Comparison of ENCODE assay signal across 1 cellular context in the genomic region with DNA sequence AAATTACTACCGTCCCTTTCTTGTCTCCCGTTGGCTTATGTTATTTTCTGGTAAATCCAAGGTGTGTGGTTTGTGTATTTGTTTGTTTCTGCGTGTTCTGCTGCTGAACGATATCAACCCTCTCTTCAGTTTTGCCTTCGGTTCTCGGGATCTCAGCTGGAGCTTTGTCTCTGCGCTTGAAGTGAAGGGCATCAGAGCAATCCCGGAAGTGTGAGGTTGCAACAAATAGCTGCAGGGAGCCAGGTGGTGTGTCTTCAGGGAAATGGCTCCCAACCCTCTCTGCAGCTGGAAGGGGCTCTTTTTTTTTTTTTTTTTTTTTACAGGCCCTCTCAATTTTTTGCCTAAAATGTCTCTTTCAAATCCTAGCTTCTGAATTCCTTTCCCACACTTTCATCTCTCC.
TF ChIP-seq lines count a peak whose summit lies in the region.

No MANE protein-coding gene starts in this region.

TF ChIP-seq in HepG2, 621 proteins besides CTCF, POLR2A, EP300 and RAD21:
- TF ChIP-seq TCF7 (IDR thresholded peaks at IDR 0.05; ENCODE audit: low read depth) (no peak), HMG20B (CRISPR knock-in tag; conservative IDR thresholded peaks at IDR 0.05) (no peak), MAFF (IDR thresholded peaks at IDR 0.05; ENCODE audit: low read depth, low read length) (no peak), ZNF362 (CRISPR knock-in tag; IDR thresholded peaks at IDR 0.05; ENCODE audit: borderline replicate concordance) (no peak), ZNF597 (CRISPR knock-in tag; IDR thresholded peaks at IDR 0.05) (no peak), MIER2 (CRISPR knock-in tag; IDR thresholded peaks at IDR 0.05) (no peak), ZNF337 (CRISPR knock-in tag; IDR thresholded peaks at IDR 0.05; ENCODE audit: borderline replicate concordance, low read depth) (no peak), ZNF776 (CRISPR knock-in tag; IDR thresholded peaks at IDR 0.05) (no peak), BCL6 (CRISPR knock-in tag; IDR thresholded peaks at IDR 0.05) (no peak), GTF3A (CRISPR knock-in tag; conservative IDR thresholded peaks at IDR 0.05) (no peak)
